Comparison of ENCODE assay signal across 11 cellular contexts in genomic region chr10:76337641-76338040, GRCh38.
A peak's percentile ranks its signal among the peaks of the same experiment; 100 is the strongest.
DNase-seq lines count a peak whose midpoint lies in the region; ATAC-seq lines count a peak whose summit lies in the region.
"Had no signal": no experiment of that assay in that cellular context is flagged by ENCODE, and none has a peak within 500 bp of the region (broad histone marks: within the 10 kb centered on the region; RNA-seq: fewer than 3 reads in every experiment).

No MANE protein-coding gene starts in this region.

- H3K9me2 ChIP-seq in GM23248 (ENCODE audit: insufficient read depth) = no peaks in the 10 kb centered on the region

- DNase-seq in GM23248 = peak; percentile 63
- DNase-seq in amniotic epithelial cell (ENCODE audit: low read depth) = peak; percentile 14
- DNase-seq in glomerular endothelial cell (ENCODE audit: extremely low read depth, low read depth, low spot score) = peak; percentile 44
- peak; percentile 66 for DNase-seq in stromal cell of bone marrow (ENCODE audit: low read depth)
- no peak for DNase-seq in COR-L47 (lab: John Stamatoyannopoulos, UW)
- DNase-seq in NCI-H524 (lab: John Stamatoyannopoulos, UW) = no peak
- DNase-seq: activated effector memory CD4-positive, alpha-beta T cell treated with Interleukin-2 at 50 U/mL for 16 hours; KG1; psoas muscle; stimulated activated CD4-positive, alpha-beta T cell treated with anti-CD3 and anti-CD28 coated beads, Interleukin-4, amount 100 ng/mL, for 24 hours had no signal

- H3K27ac ChIP-seq in GM23248 = no peak overlapping the region
- H3K27ac ChIP-seq: psoas muscle had no signal

- H3F3A ChIP-seq in GM23248 (ENCODE audit: insufficient read depth) = no peaks in the 10 kb centered on the region

- in situ Hi-C loops in GM23248 (cut with MboI) = no loop called here

- H4K20me1 ChIP-seq in GM23248 (ENCODE audit: insufficient read depth) = no peaks in the 10 kb centered on the region

- H3K4me3 ChIP-seq in GM23248 = no peak overlapping the region
- H3K4me3 ChIP-seq: psoas muscle had no signal

- H3K4me2 ChIP-seq in GM23248 (ENCODE audit: unreplicated experiment) = peak overlapping the region; percentile 19

- H2AFZ ChIP-seq in GM23248 = peak overlapping the region; percentile 60; the same call in 1 of the 2 replicates

- no peaks in the 10 kb centered on the region for H3K9me3 ChIP-seq in GM23248 (ENCODE audit: low read depth)
- H3K9me3 ChIP-seq: psoas muscle had no signal

- no peaks in the 10 kb centered on the region for H3K36me3 ChIP-seq in GM23248 (ENCODE audit: low read depth)

- 19 to 20% methylated on average over 1 of the region's 1 CpG for WGBS in GM23248 (ENCODE audit: low coverage in 1 of 2, low lambda C conversion rate in 2 of 2, missing lambda C conversion rate in 2 of 2), 2 experiments

- no peaks in the 10 kb centered on the region for H3K27me3 ChIP-seq in GM23248 (replicated peaks; ENCODE audit: insufficient read depth)

- no peak overlapping the region for H3K9ac ChIP-seq in GM23248

- no peaks in the 10 kb centered on the region for H3K79me2 ChIP-seq in GM23248 (ENCODE audit: insufficient read depth)

- peaks cover 13% of the 10 kb centered on the region; the same call in 1 of the 2 replicates for H3K4me1 ChIP-seq in GM23248 (ENCODE audit: insufficient read depth)
- H3K4me1 ChIP-seq: psoas muscle had no signal

- no peak for ATAC-seq in GM21381 (IDR thresholded peaks at IDR 0.05; ENCODE audit: unreplicated experiment)
- ATAC-seq: psoas muscle had no signal

Comparison
In these comparisons a context has a peak if more than half of its experiments do, and no peak if none do; other contexts are left out.
1. DNase-seq: peak in GM23248 (single experiment), amniotic epithelial cell (single experiment), glomerular endothelial cell (single experiment) and stromal cell of bone marrow (single experiment); none in COR-L47 (single experiment) and NCI-H524 (0 of 2).